In the genomic region with DNA sequence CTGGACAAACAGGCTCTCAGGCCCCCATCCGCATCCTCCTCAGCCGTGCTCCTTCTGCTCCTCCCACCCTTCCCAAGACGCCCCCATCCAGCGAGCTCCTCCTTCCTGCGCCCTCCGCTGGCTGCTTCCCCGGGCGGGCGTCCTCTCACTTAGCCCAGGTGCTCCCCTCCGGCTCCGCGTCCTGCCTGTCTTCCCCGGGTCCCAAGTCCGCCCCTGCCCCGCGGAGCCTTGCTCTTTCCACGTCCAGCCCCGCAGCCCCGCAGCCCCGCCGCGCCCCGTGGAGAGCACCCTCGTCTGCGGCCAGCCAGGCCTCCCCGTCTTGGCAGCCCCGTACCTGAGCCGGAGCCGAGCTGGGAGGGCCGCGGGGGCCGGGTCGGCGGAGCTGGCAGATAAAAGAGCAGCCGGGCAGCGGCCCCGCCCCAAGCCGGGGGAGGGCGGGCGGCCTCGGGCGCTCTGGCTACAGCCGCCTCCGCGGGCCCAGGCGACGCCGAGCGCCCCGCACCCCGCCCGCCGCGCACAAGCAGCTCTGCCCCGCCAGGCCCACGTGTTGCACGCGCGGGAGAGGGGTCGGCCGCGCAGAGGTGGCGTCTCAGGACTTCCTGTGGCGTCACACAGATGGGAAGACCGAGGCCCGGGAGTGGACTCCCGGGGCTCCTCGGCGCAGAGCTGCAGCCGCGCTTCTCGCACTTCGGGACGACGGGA, we compare ENCODE assay signal across 1 cellular context.
TF ChIP-seq lines count a peak whose summit lies in the region.

A gene with protein sequence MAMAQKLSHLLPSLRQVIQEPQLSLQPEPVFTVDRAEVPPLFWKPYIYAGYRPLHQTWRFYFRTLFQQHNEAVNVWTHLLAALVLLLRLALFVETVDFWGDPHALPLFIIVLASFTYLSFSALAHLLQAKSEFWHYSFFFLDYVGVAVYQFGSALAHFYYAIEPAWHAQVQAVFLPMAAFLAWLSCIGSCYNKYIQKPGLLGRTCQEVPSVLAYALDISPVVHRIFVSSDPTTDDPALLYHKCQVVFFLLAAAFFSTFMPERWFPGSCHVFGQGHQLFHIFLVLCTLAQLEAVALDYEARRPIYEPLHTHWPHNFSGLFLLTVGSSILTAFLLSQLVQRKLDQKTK (minus strand): TSS at position 555 of the 702 bp plus-strand sequence. CDS start 11,869 bp downstream, outside the sequence.

TF ChIP-seq in HEK293, 187 proteins besides CTCF, POLR2A, EP300 and RAD21 (continued from another document and continues in another):
- TF ChIP-seq, protein P1, sequence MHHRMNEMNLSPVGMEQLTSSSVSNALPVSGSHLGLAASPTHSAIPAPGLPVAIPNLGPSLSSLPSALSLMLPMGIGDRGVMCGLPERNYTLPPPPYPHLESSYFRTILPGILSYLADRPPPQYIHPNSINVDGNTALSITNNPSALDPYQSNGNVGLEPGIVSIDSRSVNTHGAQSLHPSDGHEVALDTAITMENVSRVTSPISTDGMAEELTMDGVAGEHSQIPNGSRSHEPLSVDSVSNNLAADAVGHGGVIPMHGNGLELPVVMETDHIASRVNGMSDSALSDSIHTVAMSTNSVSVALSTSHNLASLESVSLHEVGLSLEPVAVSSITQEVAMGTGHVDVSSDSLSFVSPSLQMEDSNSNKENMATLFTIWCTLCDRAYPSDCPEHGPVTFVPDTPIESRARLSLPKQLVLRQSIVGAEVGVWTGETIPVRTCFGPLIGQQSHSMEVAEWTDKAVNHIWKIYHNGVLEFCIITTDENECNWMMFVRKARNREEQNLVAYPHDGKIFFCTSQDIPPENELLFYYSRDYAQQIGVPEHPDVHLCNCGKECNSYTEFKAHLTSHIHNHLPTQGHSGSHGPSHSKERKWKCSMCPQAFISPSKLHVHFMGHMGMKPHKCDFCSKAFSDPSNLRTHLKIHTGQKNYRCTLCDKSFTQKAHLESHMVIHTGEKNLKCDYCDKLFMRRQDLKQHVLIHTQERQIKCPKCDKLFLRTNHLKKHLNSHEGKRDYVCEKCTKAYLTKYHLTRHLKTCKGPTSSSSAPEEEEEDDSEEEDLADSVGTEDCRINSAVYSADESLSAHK (tag by site-specific recombination; IDR thresholded peaks at IDR 0.05) = no peak
- TF ChIP-seq, protein P2, sequence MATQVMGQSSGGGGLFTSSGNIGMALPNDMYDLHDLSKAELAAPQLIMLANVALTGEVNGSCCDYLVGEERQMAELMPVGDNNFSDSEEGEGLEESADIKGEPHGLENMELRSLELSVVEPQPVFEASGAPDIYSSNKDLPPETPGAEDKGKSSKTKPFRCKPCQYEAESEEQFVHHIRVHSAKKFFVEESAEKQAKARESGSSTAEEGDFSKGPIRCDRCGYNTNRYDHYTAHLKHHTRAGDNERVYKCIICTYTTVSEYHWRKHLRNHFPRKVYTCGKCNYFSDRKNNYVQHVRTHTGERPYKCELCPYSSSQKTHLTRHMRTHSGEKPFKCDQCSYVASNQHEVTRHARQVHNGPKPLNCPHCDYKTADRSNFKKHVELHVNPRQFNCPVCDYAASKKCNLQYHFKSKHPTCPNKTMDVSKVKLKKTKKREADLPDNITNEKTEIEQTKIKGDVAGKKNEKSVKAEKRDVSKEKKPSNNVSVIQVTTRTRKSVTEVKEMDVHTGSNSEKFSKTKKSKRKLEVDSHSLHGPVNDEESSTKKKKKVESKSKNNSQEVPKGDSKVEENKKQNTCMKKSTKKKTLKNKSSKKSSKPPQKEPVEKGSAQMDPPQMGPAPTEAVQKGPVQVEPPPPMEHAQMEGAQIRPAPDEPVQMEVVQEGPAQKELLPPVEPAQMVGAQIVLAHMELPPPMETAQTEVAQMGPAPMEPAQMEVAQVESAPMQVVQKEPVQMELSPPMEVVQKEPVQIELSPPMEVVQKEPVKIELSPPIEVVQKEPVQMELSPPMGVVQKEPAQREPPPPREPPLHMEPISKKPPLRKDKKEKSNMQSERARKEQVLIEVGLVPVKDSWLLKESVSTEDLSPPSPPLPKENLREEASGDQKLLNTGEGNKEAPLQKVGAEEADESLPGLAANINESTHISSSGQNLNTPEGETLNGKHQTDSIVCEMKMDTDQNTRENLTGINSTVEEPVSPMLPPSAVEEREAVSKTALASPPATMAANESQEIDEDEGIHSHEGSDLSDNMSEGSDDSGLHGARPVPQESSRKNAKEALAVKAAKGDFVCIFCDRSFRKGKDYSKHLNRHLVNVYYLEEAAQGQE (tag by site-specific recombination; IDR thresholded peaks at IDR 0.05) = no peak
- no peak for TF ChIP-seq SALL2 (tag by site-specific recombination; IDR thresholded peaks at IDR 0.05; ENCODE audit: borderline replicate concordance)
- TF ChIP-seq, protein P3, sequence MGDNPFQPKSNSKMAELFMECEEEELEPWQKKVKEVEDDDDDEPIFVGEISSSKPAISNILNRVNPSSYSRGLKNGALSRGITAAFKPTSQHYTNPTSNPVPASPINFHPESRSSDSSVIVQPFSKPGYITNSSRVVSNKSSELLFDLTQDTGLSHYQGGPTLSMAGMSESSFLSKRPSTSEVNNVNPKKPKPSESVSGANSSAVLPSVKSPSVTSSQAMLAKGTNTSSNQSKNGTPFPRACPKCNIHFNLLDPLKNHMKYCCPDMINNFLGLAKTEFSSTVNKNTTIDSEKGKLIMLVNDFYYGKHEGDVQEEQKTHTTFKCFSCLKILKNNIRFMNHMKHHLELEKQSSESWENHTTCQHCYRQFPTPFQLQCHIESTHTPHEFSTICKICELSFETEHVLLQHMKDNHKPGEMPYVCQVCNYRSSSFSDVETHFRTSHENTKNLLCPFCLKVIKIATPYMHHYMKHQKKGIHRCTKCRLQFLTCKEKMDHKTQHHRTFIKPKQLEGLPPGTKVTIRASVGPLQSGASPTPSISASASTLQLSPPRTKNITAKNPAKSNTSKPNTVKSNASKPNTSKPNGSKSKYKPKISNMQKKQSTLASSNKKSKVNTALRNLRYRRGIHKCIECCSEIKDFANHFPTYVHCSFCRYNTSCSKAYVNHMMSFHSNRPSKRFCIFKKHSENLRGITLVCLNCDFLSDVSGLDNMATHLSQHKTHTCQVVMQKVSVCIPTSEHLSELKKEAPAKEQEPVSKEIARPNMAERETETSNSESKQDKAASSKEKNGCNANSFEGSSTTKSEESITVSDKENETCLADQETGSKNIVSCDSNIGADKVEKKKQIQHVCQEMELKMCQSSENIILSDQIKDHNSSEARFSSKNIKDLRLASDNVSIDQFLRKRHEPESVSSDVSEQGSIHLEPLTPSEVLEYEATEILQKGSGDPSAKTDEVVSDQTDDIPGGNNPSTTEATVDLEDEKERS (tag by site-specific recombination; IDR thresholded peaks at IDR 0.05) = no peak
- TF ChIP-seq ZFP3 (tag by site-specific recombination; IDR thresholded peaks at IDR 0.05; ENCODE audit: low read depth) = no peak
- TF ChIP-seq, protein P4, sequence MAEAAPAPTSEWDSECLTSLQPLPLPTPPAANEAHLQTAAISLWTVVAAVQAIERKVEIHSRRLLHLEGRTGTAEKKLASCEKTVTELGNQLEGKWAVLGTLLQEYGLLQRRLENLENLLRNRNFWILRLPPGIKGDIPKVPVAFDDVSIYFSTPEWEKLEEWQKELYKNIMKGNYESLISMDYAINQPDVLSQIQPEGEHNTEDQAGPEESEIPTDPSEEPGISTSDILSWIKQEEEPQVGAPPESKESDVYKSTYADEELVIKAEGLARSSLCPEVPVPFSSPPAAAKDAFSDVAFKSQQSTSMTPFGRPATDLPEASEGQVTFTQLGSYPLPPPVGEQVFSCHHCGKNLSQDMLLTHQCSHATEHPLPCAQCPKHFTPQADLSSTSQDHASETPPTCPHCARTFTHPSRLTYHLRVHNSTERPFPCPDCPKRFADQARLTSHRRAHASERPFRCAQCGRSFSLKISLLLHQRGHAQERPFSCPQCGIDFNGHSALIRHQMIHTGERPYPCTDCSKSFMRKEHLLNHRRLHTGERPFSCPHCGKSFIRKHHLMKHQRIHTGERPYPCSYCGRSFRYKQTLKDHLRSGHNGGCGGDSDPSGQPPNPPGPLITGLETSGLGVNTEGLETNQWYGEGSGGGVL (tag by site-specific recombination; IDR thresholded peaks at IDR 0.05) = no peak; the same call in 1 of the 2 replicates
- TF ChIP-seq ZNF423 (tag by site-specific recombination; IDR thresholded peaks at IDR 0.05) = 0 out of 2 replicates have a peak, but pooled peaks have one; percentile 54
- no peak for TF ChIP-seq ZNF48 (tag by site-specific recombination; IDR thresholded peaks at IDR 0.05)
- no peak for TF ChIP-seq ZNF114 (tag by site-specific recombination; IDR thresholded peaks at IDR 0.05)
- TF ChIP-seq ZNF624 (tag by site-specific recombination; IDR thresholded peaks at IDR 0.05) = no peak
- TF ChIP-seq, protein P5, sequence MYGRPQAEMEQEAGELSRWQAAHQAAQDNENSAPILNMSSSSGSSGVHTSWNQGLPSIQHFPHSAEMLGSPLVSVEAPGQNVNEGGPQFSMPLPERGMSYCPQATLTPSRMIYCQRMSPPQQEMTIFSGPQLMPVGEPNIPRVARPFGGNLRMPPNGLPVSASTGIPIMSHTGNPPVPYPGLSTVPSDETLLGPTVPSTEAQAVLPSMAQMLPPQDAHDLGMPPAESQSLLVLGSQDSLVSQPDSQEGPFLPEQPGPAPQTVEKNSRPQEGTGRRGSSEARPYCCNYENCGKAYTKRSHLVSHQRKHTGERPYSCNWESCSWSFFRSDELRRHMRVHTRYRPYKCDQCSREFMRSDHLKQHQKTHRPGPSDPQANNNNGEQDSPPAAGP (tag by site-specific recombination; IDR thresholded peaks at IDR 0.05) = 0 out of 2 replicates have a peak, but pooled peaks have one; percentile 15
- no peak for TF ChIP-seq ZNF202 (tag by site-specific recombination; IDR thresholded peaks at IDR 0.05; ENCODE audit: borderline replicate concordance)
- peak; percentile 92 for TF ChIP-seq ZBTB8A (tag by site-specific recombination; IDR thresholded peaks at IDR 0.05)
- no peak for TF ChIP-seq MEIS1 (CRISPR knock-in tag; IDR thresholded peaks at IDR 0.05; ENCODE audit: borderline replicate concordance)
- TF ChIP-seq ZSCAN16 (tag by site-specific recombination; IDR thresholded peaks at IDR 0.05) = no peak
- no peak for TF ChIP-seq ZNF248 (tag by site-specific recombination; IDR thresholded peaks at IDR 0.05)
- TF ChIP-seq ZNF184 (tag by site-specific recombination; IDR thresholded peaks at IDR 0.05) = no peak
- TF ChIP-seq ZNF76 (tag by site-specific recombination; IDR thresholded peaks at IDR 0.05; ENCODE audit: borderline replicate concordance, low read depth) = peak; percentile 42; the same call in 1 of the 2 replicates
- no peak for TF ChIP-seq ZNF37A (tag by site-specific recombination; IDR thresholded peaks at IDR 0.05)
- peak; percentile 91 for TF ChIP-seq SCRT2 (tag by site-specific recombination; IDR thresholded peaks at IDR 0.05)
- TF ChIP-seq GLI2 (tag by site-specific recombination; IDR thresholded peaks at IDR 0.05; ENCODE audit: borderline replicate concordance, low read depth) = no peak
- TF ChIP-seq PRDM1 (tag by site-specific recombination; IDR thresholded peaks at IDR 0.05) = no peak
- no peak for TF ChIP-seq ZNF138 (tag by site-specific recombination; IDR thresholded peaks at IDR 0.05; ENCODE audit: borderline replicate concordance)
- TF ChIP-seq ZNF530 (tag by site-specific recombination; IDR thresholded peaks at IDR 0.05; ENCODE audit: low read depth) = no peak
- no peak; the same call in 1 of the 2 replicates for TF ChIP-seq YY1 (tag by site-specific recombination; IDR thresholded peaks at IDR 0.05)
- no peak; the same call in 1 of the 2 replicates for TF ChIP-seq ZFP69B (tag by site-specific recombination; IDR thresholded peaks at IDR 0.05)
- TF ChIP-seq ZNF155 (tag by site-specific recombination; IDR thresholded peaks at IDR 0.05) = no peak
- TF ChIP-seq, protein P6, sequence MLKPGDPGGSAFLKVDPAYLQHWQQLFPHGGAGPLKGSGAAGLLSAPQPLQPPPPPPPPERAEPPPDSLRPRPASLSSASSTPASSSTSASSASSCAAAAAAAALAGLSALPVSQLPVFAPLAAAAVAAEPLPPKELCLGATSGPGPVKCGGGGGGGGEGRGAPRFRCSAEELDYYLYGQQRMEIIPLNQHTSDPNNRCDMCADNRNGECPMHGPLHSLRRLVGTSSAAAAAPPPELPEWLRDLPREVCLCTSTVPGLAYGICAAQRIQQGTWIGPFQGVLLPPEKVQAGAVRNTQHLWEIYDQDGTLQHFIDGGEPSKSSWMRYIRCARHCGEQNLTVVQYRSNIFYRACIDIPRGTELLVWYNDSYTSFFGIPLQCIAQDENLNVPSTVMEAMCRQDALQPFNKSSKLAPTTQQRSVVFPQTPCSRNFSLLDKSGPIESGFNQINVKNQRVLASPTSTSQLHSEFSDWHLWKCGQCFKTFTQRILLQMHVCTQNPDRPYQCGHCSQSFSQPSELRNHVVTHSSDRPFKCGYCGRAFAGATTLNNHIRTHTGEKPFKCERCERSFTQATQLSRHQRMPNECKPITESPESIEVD (tag by site-specific recombination; IDR thresholded peaks at IDR 0.05) = no peak
- TF ChIP-seq ZNF121 (tag by site-specific recombination; IDR thresholded peaks at IDR 0.05) = 0 out of 2 replicates have a peak, but pooled peaks have one; percentile 4
- no peak for TF ChIP-seq OVOL3 (tag by site-specific recombination; IDR thresholded peaks at IDR 0.05)
- TF ChIP-seq ZNF571 (tag by site-specific recombination; IDR thresholded peaks at IDR 0.05) = no peak
- no peak for TF ChIP-seq ZNF266 (tag by site-specific recombination; IDR thresholded peaks at IDR 0.05; ENCODE audit: low read depth)
- TF ChIP-seq, protein P7, sequence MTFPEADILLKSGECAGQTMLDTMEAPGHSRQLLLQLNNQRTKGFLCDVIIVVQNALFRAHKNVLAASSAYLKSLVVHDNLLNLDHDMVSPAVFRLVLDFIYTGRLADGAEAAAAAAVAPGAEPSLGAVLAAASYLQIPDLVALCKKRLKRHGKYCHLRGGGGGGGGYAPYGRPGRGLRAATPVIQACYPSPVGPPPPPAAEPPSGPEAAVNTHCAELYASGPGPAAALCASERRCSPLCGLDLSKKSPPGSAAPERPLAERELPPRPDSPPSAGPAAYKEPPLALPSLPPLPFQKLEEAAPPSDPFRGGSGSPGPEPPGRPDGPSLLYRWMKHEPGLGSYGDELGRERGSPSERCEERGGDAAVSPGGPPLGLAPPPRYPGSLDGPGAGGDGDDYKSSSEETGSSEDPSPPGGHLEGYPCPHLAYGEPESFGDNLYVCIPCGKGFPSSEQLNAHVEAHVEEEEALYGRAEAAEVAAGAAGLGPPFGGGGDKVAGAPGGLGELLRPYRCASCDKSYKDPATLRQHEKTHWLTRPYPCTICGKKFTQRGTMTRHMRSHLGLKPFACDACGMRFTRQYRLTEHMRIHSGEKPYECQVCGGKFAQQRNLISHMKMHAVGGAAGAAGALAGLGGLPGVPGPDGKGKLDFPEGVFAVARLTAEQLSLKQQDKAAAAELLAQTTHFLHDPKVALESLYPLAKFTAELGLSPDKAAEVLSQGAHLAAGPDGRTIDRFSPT (tag by site-specific recombination; IDR thresholded peaks at IDR 0.05) = 0 out of 2 replicates have a peak, but pooled peaks have one; percentile 28
- 0 out of 2 replicates have a peak, but pooled peaks have one; percentile 45 for TF ChIP-seq ZNF600 (tag by site-specific recombination; IDR thresholded peaks at IDR 0.05)
- TF ChIP-seq TRIM28 (IDR thresholded peaks at IDR 0.05; ENCODE audit: borderline replicate concordance, low read length) = no peak
- no peak for TF ChIP-seq SETDB1 (IDR thresholded peaks at IDR 0.05; ENCODE audit: insufficient read length, low read length)
- TF ChIP-seq IKZF3 (tag by site-specific recombination; IDR thresholded peaks at IDR 0.05) = no peak
